15 cellular contexts compared by ENCODE assay signal in the genomic region with DNA sequence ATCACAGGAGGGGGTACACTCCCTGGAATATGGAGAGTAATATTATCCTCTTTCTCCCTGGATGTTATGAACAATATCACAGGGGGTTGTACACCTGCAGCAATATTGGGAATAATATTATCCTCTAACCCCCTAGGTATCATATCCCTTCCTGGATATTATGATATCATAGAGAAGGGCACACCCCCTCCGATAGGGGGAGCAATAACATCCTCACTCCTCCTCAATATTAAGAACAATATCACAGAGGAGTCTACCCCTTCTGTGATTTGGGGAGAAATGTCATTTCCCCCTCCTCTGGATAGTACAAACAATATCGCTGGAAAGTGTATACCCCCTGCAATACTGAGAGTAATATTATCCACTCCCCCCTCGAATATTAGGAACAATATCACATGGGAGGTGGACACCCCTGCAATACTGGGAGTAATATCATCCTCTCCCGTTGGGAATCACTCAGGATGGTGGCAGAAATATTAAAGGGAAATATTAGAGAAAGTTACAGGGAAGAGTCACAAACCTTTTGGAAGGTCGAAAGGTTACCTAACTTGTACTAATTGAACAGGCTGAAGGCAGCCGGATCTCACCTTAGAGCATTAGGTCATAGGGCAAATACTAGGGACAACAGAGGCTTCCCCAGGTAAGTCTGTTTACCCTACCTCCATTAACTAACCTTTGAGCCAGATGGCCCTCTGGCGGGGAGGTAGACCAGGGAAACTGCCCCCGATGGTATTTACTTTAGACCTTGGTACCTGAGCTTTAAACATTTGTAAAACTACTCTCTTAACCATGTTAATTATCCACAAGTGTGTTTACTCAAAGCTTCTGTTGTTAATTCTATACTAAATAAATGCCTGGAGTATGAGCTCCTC. TPM values are rescaled to one million over a fixed set of nuclear protein-coding genes. Genes with fewer than 3 reads are reported as not detected.
"Had no signal": no experiment of that assay in that cellular context is flagged by ENCODE, and none has a peak within 500 bp of the region (broad histone marks: within the 10 kb centered on the region; RNA-seq: fewer than 3 reads in every experiment).

No MANE protein-coding gene starts in this region.

- H3K27ac ChIP-seq: neutrophil, skin epidermis, uterus had no signal

- H3K27ac Mint-ChIP-seq: activated naive CD4-positive, alpha-beta T cell treated with anti-CD3 and anti-CD28 coated beads, Interleukin-2, amount 10 ng/mL, durations not matched to agents 7 days and 5 days; activated T-helper 17 cell treated with anti-CD3 and anti-CD28 coated beads, Interleukin-2, amount 50 U/mL, for 72 hours; naive thymus-derived CD8-positive, alpha-beta T cell had no signal

- H3K27me3 ChIP-seq: neutrophil, uterus had no signal

- DNase-seq: activated CD4-positive, alpha-beta T cell treated with anti-CD3 and anti-CD28 coated beads, Interleukin-2, amount 50 U/mL, for 1 hour; activated naive CD4-positive, alpha-beta T cell treated with anti-CD3 and anti-CD28 coated beads, Interleukin-2, amount 10 ng/mL, durations not matched to agents 7 days and 5 days; activated T-cell treated with anti-CD3 and anti-CD28 coated beads for 4 hours; foreskin melanocyte; head of caudate nucleus; naive thymus-derived CD8-positive, alpha-beta T cell; posterior cingulate gyrus; uterus had no signal

- H3K4me3 Mint-ChIP-seq: activated naive CD4-positive, alpha-beta T cell treated with anti-CD3 and anti-CD28 coated beads, Interleukin-2, amount 10 ng/mL, durations not matched to agents 7 days and 5 days; activated T-helper 17 cell treated with anti-CD3 and anti-CD28 coated beads, Interleukin-2, amount 50 U/mL, for 72 hours; naive thymus-derived CD8-positive, alpha-beta T cell had no signal

- H3K36me3 ChIP-seq: neutrophil, uterus had no signal

- H3K4me3 ChIP-seq: skin epidermis, uterus had no signal

- H3K4me1 ChIP-seq: uterus had no signal

- H3K27me3 Mint-ChIP-seq: activated naive CD4-positive, alpha-beta T cell treated with anti-CD3 and anti-CD28 coated beads, Interleukin-2, amount 10 ng/mL, durations not matched to agents 7 days and 5 days had no signal

- ATAC-seq: activated T-helper 17 cell treated with anti-CD3 and anti-CD28 coated beads, Interleukin-2, amount 50 U/mL, for 72 hours; naive thymus-derived CD8-positive, alpha-beta T cell had no signal

- H3K36me3 Mint-ChIP-seq: activated naive CD4-positive, alpha-beta T cell treated with anti-CD3 and anti-CD28 coated beads, Interleukin-2, amount 10 ng/mL, durations not matched to agents 7 days and 5 days; naive thymus-derived CD8-positive, alpha-beta T cell had no signal

- H3K4me1 Mint-ChIP-seq: activated naive CD4-positive, alpha-beta T cell treated with anti-CD3 and anti-CD28 coated beads, Interleukin-2, amount 10 ng/mL, durations not matched to agents 7 days and 5 days; activated T-helper 17 cell treated with anti-CD3 and anti-CD28 coated beads, Interleukin-2, amount 50 U/mL, for 72 hours; naive thymus-derived CD8-positive, alpha-beta T cell had no signal

- FAIRE-seq: colon, islet of Langerhans had no signal

- H3K9me3 Mint-ChIP-seq: activated naive CD4-positive, alpha-beta T cell treated with anti-CD3 and anti-CD28 coated beads, Interleukin-2, amount 10 ng/mL, durations not matched to agents 7 days and 5 days; activated T-helper 17 cell treated with anti-CD3 and anti-CD28 coated beads, Interleukin-2, amount 50 U/mL, for 72 hours had no signal

- H3K9me3 ChIP-seq: neutrophil, uterus had no signal

RNA-seq across cellular contexts. Expression of a gene that starts 57.5 kb away (rescaled TPM):
- total RNA-seq: activated CD8-positive, alpha-beta memory T cell treated with anti-CD3 and anti-CD28 coated beads for 36 hours; lung microvascular endothelial cell; naive thymus-derived CD8-positive, alpha-beta T cell had no signal
- polyA plus RNA-seq: naive thymus-derived CD8-positive, alpha-beta T cell had no signal
